7 cellular contexts compared by ENCODE assay signal in genomic region chr17:4938670-4939553, GRCh38. TPM values are rescaled to one million over a fixed set of nuclear protein-coding genes. Genes with fewer than 3 reads are reported as not detected.
DNase-seq lines count a peak whose midpoint lies in the region; ATAC-seq and FAIRE-seq lines count a peak whose summit lies in the region.
"Had no signal": no experiment of that assay in that cellular context is flagged by ENCODE, and none has a peak within 500 bp of the region (broad histone marks: within the 10 kb centered on the region; RNA-seq: fewer than 3 reads in every experiment).

No MANE protein-coding gene starts in this region.

- peak overlapping the region; percentile 99 for H3K27ac Mint-ChIP-seq in activated naive CD8-positive, alpha-beta T cell treated with anti-CD3 and anti-CD28 coated beads for 36 hours

- H3K9me3 ChIP-seq in mononuclear cell (ENCODE audit: low read depth, low read length) = no peaks in the 10 kb centered on the region

- peak; percentile 81 for FAIRE-seq in GM19239 (lab: Jason Lieb, UNC)

- ATAC-seq in HG02852 (IDR thresholded peaks at IDR 0.05; ENCODE audit: unreplicated experiment) (no peak), HG03039 (IDR thresholded peaks at IDR 0.05; ENCODE audit: unreplicated experiment) (no peak)

- H3K27me3 Mint-ChIP-seq in activated naive CD8-positive, alpha-beta T cell treated with anti-CD3 and anti-CD28 coated beads for 36 hours = peaks cover 3% of the 10 kb centered on the region

- H3K4me1 ChIP-seq in mononuclear cell (ENCODE audit: insufficient read depth, low read length) = peaks cover 57% of the 10 kb centered on the region

- peaks cover 47% of the 10 kb centered on the region for H3K4me1 Mint-ChIP-seq in activated naive CD8-positive, alpha-beta T cell treated with anti-CD3 and anti-CD28 coated beads for 36 hours

- peak overlapping the region; percentile 98 for H3K4me3 ChIP-seq in mononuclear cell (ENCODE audit: low read length)

- H3K9me3 Mint-ChIP-seq in activated naive CD8-positive, alpha-beta T cell treated with anti-CD3 and anti-CD28 coated beads for 36 hours = no peaks in the 10 kb centered on the region

- DNase-seq in GM19239 (ENCODE audit: insufficient read length, low spot score) = no peak
- DNase-seq in activated naive CD8-positive, alpha-beta T cell treated with anti-CD3 and anti-CD28 coated beads for 36 hours = no peak
- no peak for DNase-seq in GM19238 (ENCODE audit: insufficient read length, low spot score)

- H3K27me3 ChIP-seq in mononuclear cell (ENCODE audit: insufficient read depth, low read length) = no peaks in the 10 kb centered on the region

- H3K4me3 Mint-ChIP-seq in activated naive CD8-positive, alpha-beta T cell treated with anti-CD3 and anti-CD28 coated beads for 36 hours = peak overlapping the region; percentile 97

- peaks cover 51% of the 10 kb centered on the region for H3K36me3 Mint-ChIP-seq in activated naive CD8-positive, alpha-beta T cell treated with anti-CD3 and anti-CD28 coated beads for 36 hours

RNA-seq across cellular contexts. Expression of gene SLC25A11, which starts 0.9 kb away (rescaled TPM):
- 10 to 100 TPM; 80.9 to 89.3 TPM for total RNA-seq in activated naive CD8-positive, alpha-beta T cell treated with anti-CD3 and anti-CD28 coated beads for 36 hours
- total RNA-seq in mononuclear cell = 17.1 TPM

RNA-seq across cellular contexts. Expression of gene RNF167, which starts 1.2 kb away (rescaled TPM):
- total RNA-seq in activated naive CD8-positive, alpha-beta T cell treated with anti-CD3 and anti-CD28 coated beads for 36 hours = 100 to 1,000 TPM; 165 to 166 TPM
- 19.3 TPM for total RNA-seq in mononuclear cell

RNA-seq across cellular contexts. Expression of gene GP1BA, which starts 6.8 kb away (rescaled TPM):
- not detected for total RNA-seq in activated naive CD8-positive, alpha-beta T cell treated with anti-CD3 and anti-CD28 coated beads for 36 hours
- total RNA-seq in mononuclear cell = 4.2 TPM
- total RNA-seq: activated CD8-positive, alpha-beta memory T cell treated with anti-CD3 and anti-CD28 coated beads for 36 hours had no signal

RNA-seq across cellular contexts. Expression of gene PFN1, which starts 9.4 kb away (rescaled TPM):
- 1,000 to 10,000 TPM; 1,791 to 1,802 TPM for total RNA-seq in activated naive CD8-positive, alpha-beta T cell treated with anti-CD3 and anti-CD28 coated beads for 36 hours
- total RNA-seq in mononuclear cell = 414 TPM

RNA-seq across cellular contexts. Expression of gene ENO3, which starts 12.0 kb away (rescaled TPM):
- total RNA-seq in activated naive CD8-positive, alpha-beta T cell treated with anti-CD3 and anti-CD28 coated beads for 36 hours = 10 to 100 TPM; 27.8 to 30.7 TPM
- 3.9 TPM for total RNA-seq in mononuclear cell
